ENCODE assay signal across 9 cellular contexts in the genomic region with DNA sequence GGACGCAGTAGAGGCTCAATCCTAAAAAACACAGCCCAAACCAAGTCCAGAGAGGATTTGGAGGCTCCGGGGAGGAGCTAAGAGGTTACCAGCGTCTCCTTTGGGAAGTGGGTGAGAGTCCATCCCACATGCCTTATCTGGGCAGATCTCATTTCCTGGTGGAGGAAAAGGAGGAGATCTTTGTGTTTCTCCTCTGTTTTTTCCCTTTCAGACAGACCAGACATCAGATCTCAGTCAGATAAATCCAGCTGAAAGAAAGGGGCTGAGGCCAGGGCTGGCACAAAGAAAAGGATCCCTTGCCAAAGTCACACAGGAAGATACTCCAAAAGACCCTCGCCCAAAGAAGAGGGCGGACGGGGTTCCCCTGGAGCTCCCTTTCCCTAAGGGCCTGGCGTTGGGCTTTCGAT. TPM values are rescaled to one million over a fixed set of nuclear protein-coding genes. Genes with fewer than 3 reads are reported as not detected.
DNase-seq lines count a peak whose midpoint lies in the region; ATAC-seq and TF ChIP-seq lines count a peak whose summit lies in the region.
"Had no signal": no experiment of that assay in that cellular context is flagged by ENCODE, and none has a peak within 500 bp of the region (broad histone marks: within the 10 kb centered on the region; RNA-seq: fewer than 3 reads in every experiment).

No MANE protein-coding gene starts in this region.

- DNase-seq in A172 (ENCODE audit: low spot score) = peak; percentile 41
- peak; percentile 24 for DNase-seq in fibroblast of gingiva (ENCODE audit: low read depth)
- no peak for DNase-seq in neural progenitor cell (ENCODE audit: low spot score)
- DNase-seq in activated CD8-positive, alpha-beta memory T cell treated with anti-CD3 and anti-CD28 coated beads, Interleukin-2, amount 50 U/mL, for 48 hours = no peak
- DNase-seq in G401 (ENCODE audit: low spot score) = no peak
- DNase-seq: activated gamma-delta T cell had no signal

- H3F3A ChIP-seq in Loucy (ENCODE audit: low read depth) = no peaks in the 10 kb centered on the region
- H3F3A ChIP-seq in neural progenitor cell (ENCODE audit: low read depth) = no peaks in the 10 kb centered on the region

- no peaks in the 10 kb centered on the region for H3K27me3 ChIP-seq in Loucy (ENCODE audit: insufficient read depth, low read length, poor library complexity, severe bottlenecking)
- peaks cover 75% of the 10 kb centered on the region for H3K27me3 ChIP-seq in neural progenitor cell

- no peak overlapping the region for H3K27ac ChIP-seq in neural progenitor cell

- no peak for ATAC-seq in HG03460 (IDR thresholded peaks at IDR 0.05; ENCODE audit: unreplicated experiment)
- no peak for ATAC-seq in GM19463 (IDR thresholded peaks at IDR 0.05; ENCODE audit: unreplicated experiment)

- H2AFZ ChIP-seq in Loucy (ENCODE audit: low read length) (no peak overlapping the region; the same call in 1 of the 2 replicates), neural progenitor cell (replicated peaks) (no peak overlapping the region)

- H3K4me3 ChIP-seq in Loucy (ENCODE audit: low read length, poor library complexity, severe bottlenecking) (no peak overlapping the region), neural progenitor cell (peak overlapping the region; percentile 52)

- peak overlapping the region; percentile 86 for H3K4me3 Mint-ChIP-seq in neural progenitor cell

- H3K4me1 Mint-ChIP-seq in neural progenitor cell = peaks cover 12% of the 10 kb centered on the region

- peaks cover 23% of the 10 kb centered on the region for H3K4me1 ChIP-seq in Loucy (ENCODE audit: insufficient read depth, low read length, poor library complexity, severe bottlenecking)
- no peaks in the 10 kb centered on the region for H3K4me1 ChIP-seq in neural progenitor cell

- H3K27ac Mint-ChIP-seq in neural progenitor cell = no peak overlapping the region

- H3K9ac ChIP-seq in Loucy (ENCODE audit: low read depth, low read length, poor library complexity, severe bottlenecking) = peak overlapping the region; percentile 76
- no peak overlapping the region for H3K9ac ChIP-seq in neural progenitor cell

- TF ChIP-seq CTCF in Loucy (conservative IDR thresholded peaks at IDR 0.05; ENCODE audit: low read length) (no peak), neural progenitor cell (IDR thresholded peaks at IDR 0.05) (no peak)

- no peaks in the 10 kb centered on the region for H3K36me3 Mint-ChIP-seq in neural progenitor cell

- in situ Hi-C loops in G401 (cut with HindIII; ENCODE audit: low sequenced_read_pairs) = no loop called here

- H3K9me3 ChIP-seq in Loucy (ENCODE audit: insufficient read depth, low read depth, low read length) (no peaks in the 10 kb centered on the region), neural progenitor cell (ENCODE audit: low read depth) (no peaks in the 10 kb centered on the region)

- H3K36me3 ChIP-seq in Loucy (ENCODE audit: insufficient read depth, low read length) (no peaks in the 10 kb centered on the region), neural progenitor cell (no peaks in the 10 kb centered on the region)

- H3K79me2 ChIP-seq in Loucy (ENCODE audit: insufficient read depth, low read length) = no peaks in the 10 kb centered on the region
- H3K79me2 ChIP-seq in neural progenitor cell (ENCODE audit: low read depth) = no peaks in the 10 kb centered on the region

- peak overlapping the region; percentile 82 for H3K4me2 ChIP-seq in Loucy (ENCODE audit: low read depth, low read length, poor library complexity, severe bottlenecking)
- peak overlapping the region; percentile 89 for H3K4me2 ChIP-seq in neural progenitor cell

- peaks cover 8% of the 10 kb centered on the region for H3K27me3 Mint-ChIP-seq in neural progenitor cell (ENCODE audit: insufficient read depth, low read depth)

- H3K9me3 Mint-ChIP-seq in neural progenitor cell = peaks cover 4% of the 10 kb centered on the region

- H4K20me1 ChIP-seq in Loucy (ENCODE audit: insufficient read depth, low read length, poor library complexity, severe bottlenecking) (no peaks in the 10 kb centered on the region), neural progenitor cell (ENCODE audit: low read depth) (peaks cover 6% of the 10 kb centered on the region)

- H3K9me2 ChIP-seq in Loucy (replicated peaks; ENCODE audit: low read depth, low read length) = no peaks in the 10 kb centered on the region

RNA-seq across cellular contexts. Expression of gene COMTD1, which starts 58.3 kb away (rescaled TPM):
- total RNA-seq in A172 (2014; rRNA removed; shearing (Covaris generic)) = 27.0 and 49.9 TPM in 2 replicates
- 2.1 and 5.3 TPM in 2 replicates for total RNA-seq in neural progenitor cell (ENCODE audit: low replicate concordance)
- total RNA-seq in G401 (2014; rRNA removed; shearing (Covaris generic)) = 33.8 and 49.2 TPM in 2 replicates

Comparison
In these comparisons a context has a peak if more than half of its experiments do, and no peak if none do; other contexts are left out.
1. DNase-seq: peak in A172 (single experiment) and fibroblast of gingiva (single experiment); none in neural progenitor cell (single experiment), activated CD8-positive, alpha-beta memory T cell treated with anti-CD3 and anti-CD28 coated beads, Interleukin-2, amount 50 U/mL, for 48 hours (single experiment) and G401 (single experiment).